32 cellular contexts compared by ENCODE assay signal in genomic region chr2:152459116-152459515, GRCh38.
"Had no signal": no experiment of that assay in that cellular context is flagged by ENCODE, and none has a peak within 500 bp of the region (broad histone marks: within the 10 kb centered on the region; RNA-seq: fewer than 3 reads in every experiment).

No MANE protein-coding gene starts in this region.

- H3K27ac Mint-ChIP-seq: activated B cell treated with CpG ODN at 0.5 μM for 24 hours; activated CD8-positive, alpha-beta T cell treated with anti-CD3 and anti-CD28 coated beads for 36 hours; activated naive CD8-positive, alpha-beta T cell; activated T-helper 17 cell treated with anti-CD3 and anti-CD28 coated beads, Interleukin-2, amount 50 U/mL, for 72 hours; dendritic cell treated with granulocyte-macrophage colony-stimulating factor and Interleukin-4, amounts not matched to agents 40 ng/mL and 50 ng/mL, for 4 days; effector memory CD8-positive, alpha-beta T cell; T-helper 17 cell; T-helper 2 cell treated with Interferon-gamma antibody and Interleukin-4, amounts not matched to agents 5 μg/mL and 100 μg/mL, for 36 hours had no signal

- H3K4me1 Mint-ChIP-seq: activated T-helper 17 cell treated with anti-CD3 and anti-CD28 coated beads, Interleukin-2, amount 50 U/mL, for 72 hours had no signal

- H3K9me3 Mint-ChIP-seq: activated B cell treated with CpG ODN at 0.5 μM for 24 hours; activated CD8-positive, alpha-beta T cell treated with anti-CD3 and anti-CD28 coated beads for 36 hours; activated T-cell treated with anti-CD3 and anti-CD28 coated beads, Interleukin-2, amount 50 U/mL, for 4 hours; activated T-helper 17 cell treated with anti-CD3 and anti-CD28 coated beads, Interleukin-2, amount 50 U/mL, for 72 hours; dendritic cell treated with granulocyte-macrophage colony-stimulating factor and Interleukin-4, amounts not matched to agents 40 ng/mL and 50 ng/mL, for 4 days; T-helper 2 cell treated with Interferon-gamma antibody and Interleukin-4, amounts not matched to agents 5 μg/mL and 100 μg/mL, for 36 hours had no signal

- ATAC-seq: activated CD4-positive, CD25-positive, alpha-beta regulatory T cell treated with anti-CD3 and anti-CD28 coated beads, Interleukin-2, amount 50 U/mL, for 24 hours; activated CD8-positive, alpha-beta T cell treated with anti-CD3 and anti-CD28 coated beads for 36 hours; activated T-cell treated with anti-CD3 and anti-CD28 coated beads, Interleukin-2, amount 50 U/mL, for 4 hours; activated T-helper 17 cell treated with anti-CD3 and anti-CD28 coated beads, Interleukin-2, amount 50 U/mL, for 72 hours; body of pancreas; effector memory CD8-positive, alpha-beta T cell; foreskin keratinocyte; gastrocnemius medialis; T-helper 17 cell had no signal

- H3K27ac ChIP-seq: body of pancreas, coronary artery, esophagus muscularis mucosa, foreskin keratinocyte, gastrocnemius medialis, WERI-Rb-1 had no signal

- H3K4me3 Mint-ChIP-seq: activated B cell treated with CpG ODN at 0.5 μM for 24 hours; activated CD8-positive, alpha-beta T cell treated with anti-CD3 and anti-CD28 coated beads for 36 hours; activated naive CD8-positive, alpha-beta T cell; activated T-cell treated with anti-CD3 and anti-CD28 coated beads, Interleukin-2, amount 50 U/mL, for 4 hours; activated T-helper 17 cell treated with anti-CD3 and anti-CD28 coated beads, Interleukin-2, amount 50 U/mL, for 72 hours; dendritic cell treated with granulocyte-macrophage colony-stimulating factor and Interleukin-4, amounts not matched to agents 40 ng/mL and 50 ng/mL, for 4 days; effector memory CD8-positive, alpha-beta T cell; T-helper 17 cell; T-helper 2 cell treated with Interferon-gamma antibody and Interleukin-4, amounts not matched to agents 5 μg/mL and 100 μg/mL, for 36 hours had no signal

- DNase-seq: activated B cell treated with CpG ODN at 0.5 μM for 24 hours; activated CD4-positive, alpha-beta T cell treated with anti-CD3 and anti-CD28 coated beads for 48 hours; activated CD4-positive, alpha-beta T cell treated with anti-CD3 and anti-CD28 coated beads, Interleukin-2, amount 50 U/mL, for 1 hour; activated CD4-positive, alpha-beta T cell treated with anti-CD3 and anti-CD28 coated beads, Interleukin-2, amount 50 U/mL, for 48 hours; activated CD8-positive, alpha-beta memory T cell treated with anti-CD3 and anti-CD28 coated beads for 24 hours; activated CD8-positive, alpha-beta T cell treated with anti-CD3 and anti-CD28 coated beads for 36 hours; activated effector memory CD4-positive, alpha-beta T cell treated with Interleukin-2 at 50 U/mL for 16 hours; activated gamma-delta T cell treated with Interleukin-2 at 50 U/mL for 16 hours; activated naive CD4-positive, alpha-beta T cell treated with anti-CD3 and anti-CD28 coated beads, Interleukin-2, amount 50 U/mL, for 16 hours; activated naive CD4-positive, alpha-beta T cell treated with Interleukin-2 at 50 U/mL for 16 hours; activated T-cell treated with anti-CD3 and anti-CD28 coated beads, Interleukin-2, amount 50 U/mL, for 4 hours; amniotic stem cell; aorta; body of pancreas; central memory CD4-positive, alpha-beta T cell; cerebellar nuclear complex; effector CD4-positive, alpha-beta T cell; effector memory CD8-positive, alpha-beta T cell; erythroblast; foreskin keratinocyte; gastrocnemius medialis; glutamatergic neuron; T-helper 1 cell; T-helper 17 cell; WERI-Rb-1 had no signal

- H3K36me3 Mint-ChIP-seq: activated naive CD8-positive, alpha-beta T cell had no signal

- H3K27me3 ChIP-seq: body of pancreas, esophagus muscularis mucosa, foreskin keratinocyte, gastrocnemius medialis had no signal

- H3K4me3 ChIP-seq: body of pancreas, coronary artery, esophagus muscularis mucosa, gastrocnemius medialis had no signal

- H3K27me3 Mint-ChIP-seq: activated B cell treated with CpG ODN at 0.5 μM for 24 hours; activated naive CD8-positive, alpha-beta T cell had no signal
